In the genomic region with DNA sequence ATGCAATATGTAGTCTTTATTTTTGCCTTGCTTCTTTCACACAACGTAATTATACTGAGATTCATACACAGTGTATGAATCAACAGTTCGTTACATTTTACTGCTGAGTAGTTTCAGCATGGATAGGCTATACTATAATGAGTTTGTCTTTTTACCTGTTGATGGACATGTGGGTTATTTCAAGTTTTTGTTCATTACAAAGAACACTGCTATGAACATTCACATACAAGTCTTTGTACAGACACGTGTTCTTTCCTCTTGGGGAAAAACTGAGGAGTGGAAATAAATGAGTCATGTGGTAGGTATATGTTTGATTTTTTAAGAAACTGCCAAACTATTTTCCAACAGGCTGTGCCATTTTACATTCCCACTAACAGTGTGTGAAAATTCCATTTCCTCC, we compare ENCODE assay signal across 16 cellular contexts. TPM values are rescaled to one million over a fixed set of nuclear protein-coding genes. Genes with fewer than 3 reads are reported as not detected.
DNase-seq lines count a peak whose midpoint lies in the region; ATAC-seq, FAIRE-seq and TF ChIP-seq lines count a peak whose summit lies in the region.
"Had no signal": no experiment of that assay in that cellular context is flagged by ENCODE, and none has a peak within 500 bp of the region (broad histone marks: within the 10 kb centered on the region; RNA-seq: fewer than 3 reads in every experiment).

No MANE protein-coding gene starts in this region.

- H3K27me3 Mint-ChIP-seq in activated CD4-positive, alpha-beta T cell treated with anti-CD3 and anti-CD28 coated beads for 36 hours = peaks cover 5% of the 10 kb centered on the region
- H3K27me3 Mint-ChIP-seq in activated CD4-positive, alpha-beta T cell treated with anti-CD3 and anti-CD28 coated beads, Interleukin-2, amount 10 ng/mL, durations not matched to agents 7 days and 5 days = peaks cover 5% of the 10 kb centered on the region
- H3K27me3 Mint-ChIP-seq in activated CD4-positive, alpha-beta memory T cell treated with anti-CD3 and anti-CD28 coated beads for 36 hours = peaks cover 3% of the 10 kb centered on the region

- no peak for TF ChIP-seq CTCF in choroid plexus epithelial cell (conservative IDR thresholded peaks at IDR 0.05; ENCODE audit: low read depth, low read length)
- no peak for TF ChIP-seq CTCF in fibroblast of the aortic adventitia (IDR thresholded peaks at IDR 0.05; ENCODE audit: insufficient read depth, low read length)

- H3K9me3 Mint-ChIP-seq in activated CD4-positive, alpha-beta T cell treated with anti-CD3 and anti-CD28 coated beads for 36 hours (ENCODE audit: low read depth) = no peaks in the 10 kb centered on the region
- H3K9me3 Mint-ChIP-seq in activated CD4-positive, alpha-beta T cell treated with anti-CD3 and anti-CD28 coated beads, Interleukin-2, amount 10 ng/mL, durations not matched to agents 7 days and 5 days = no peaks in the 10 kb centered on the region
- H3K9me3 Mint-ChIP-seq in activated CD4-positive, alpha-beta memory T cell treated with anti-CD3 and anti-CD28 coated beads for 36 hours = no peaks in the 10 kb centered on the region
- H3K9me3 Mint-ChIP-seq: CD8-positive, alpha-beta memory T cell; GM23338; H9; HFFc6; IgD-negative memory B cell had no signal

- no peak overlapping the region for H3K27ac Mint-ChIP-seq in activated CD4-positive, alpha-beta T cell treated with anti-CD3 and anti-CD28 coated beads for 36 hours
- H3K27ac Mint-ChIP-seq in activated CD4-positive, alpha-beta T cell treated with anti-CD3 and anti-CD28 coated beads, Interleukin-2, amount 10 ng/mL, durations not matched to agents 7 days and 5 days = no peak overlapping the region
- no peak overlapping the region for H3K27ac Mint-ChIP-seq in activated CD4-positive, alpha-beta memory T cell treated with anti-CD3 and anti-CD28 coated beads for 36 hours
- H3K27ac Mint-ChIP-seq: CD8-positive, alpha-beta memory T cell; GM23338; H9; HFFc6; IgD-negative memory B cell had no signal

- ATAC-seq in activated CD4-positive, alpha-beta T cell treated with anti-CD3 and anti-CD28 coated beads for 36 hours = peak; percentile 39
- ATAC-seq: GM23338 had no signal

- H3K4me1 Mint-ChIP-seq in activated CD4-positive, alpha-beta T cell treated with anti-CD3 and anti-CD28 coated beads for 36 hours = peaks cover 1% of the 10 kb centered on the region
- H3K4me1 Mint-ChIP-seq in activated CD4-positive, alpha-beta T cell treated with anti-CD3 and anti-CD28 coated beads, Interleukin-2, amount 10 ng/mL, durations not matched to agents 7 days and 5 days = no peaks in the 10 kb centered on the region
- peaks cover 3% of the 10 kb centered on the region for H3K4me1 Mint-ChIP-seq in activated CD4-positive, alpha-beta memory T cell treated with anti-CD3 and anti-CD28 coated beads for 36 hours (ENCODE audit: low read depth)
- H3K4me1 Mint-ChIP-seq: CD8-positive, alpha-beta memory T cell; IgD-negative memory B cell had no signal

- no peak for DNase-seq in activated CD4-positive, alpha-beta T cell treated with anti-CD3 and anti-CD28 coated beads for 36 hours
- no peak for DNase-seq in activated CD4-positive, alpha-beta T cell treated with anti-CD3 and anti-CD28 coated beads, Interleukin-2, amount 10 ng/mL, durations not matched to agents 7 days and 5 days
- DNase-seq in choroid plexus epithelial cell (ENCODE audit: low read depth) = peak; percentile 18
- peak; percentile 31 for DNase-seq in fibroblast of the aortic adventitia (ENCODE audit: low read depth)
- no peak for DNase-seq in activated CD4-positive, alpha-beta memory T cell treated with anti-CD3 and anti-CD28 coated beads for 36 hours
- DNase-seq in NCI-H1436 treated with DMSO at 0.1 percent for 48 hours (lab: John Stamatoyannopoulos, UW) = no peak
- DNase-seq in NOMO-1 (lab: John Stamatoyannopoulos, UW; ENCODE audit: unreplicated experiment in 2 of 2) = no peak
- no peak for DNase-seq in GM19239 (ENCODE audit: insufficient read length, low spot score)
- DNase-seq: Caco-2; CD8-positive, alpha-beta memory T cell; DND-41; GF-D8; H9; HFFc6 had no signal

- CTCF ChIA-PET in activated CD4-positive, alpha-beta T cell treated with anti-CD3 and anti-CD28 coated beads for 36 hours (lab: Charles Lee) = no interaction called here
- CTCF ChIA-PET in activated CD4-positive, alpha-beta T cell treated with anti-CD3 and anti-CD28 coated beads, Interleukin-2, amount 10 ng/mL, durations not matched to agents 7 days and 5 days (lab: Charles Lee) = no interaction called here
- CTCF ChIA-PET in activated CD4-positive, alpha-beta memory T cell treated with anti-CD3 and anti-CD28 coated beads for 36 hours (lab: Charles Lee) = no interaction called here

- POLR2A ChIA-PET in activated CD4-positive, alpha-beta T cell treated with anti-CD3 and anti-CD28 coated beads for 36 hours (lab: Charles Lee) = no interaction called here
- POLR2A ChIA-PET in activated CD4-positive, alpha-beta T cell treated with anti-CD3 and anti-CD28 coated beads, Interleukin-2, amount 10 ng/mL, durations not matched to agents 7 days and 5 days (lab: Charles Lee) = no interaction called here
- POLR2A ChIA-PET in activated CD4-positive, alpha-beta memory T cell treated with anti-CD3 and anti-CD28 coated beads for 36 hours (lab: Charles Lee) = no interaction called here

- FAIRE-seq in GM19239 (lab: Jason Lieb, UNC) = no peak

- intact Hi-C loops in activated CD4-positive, alpha-beta T cell treated with anti-CD3 and anti-CD28 coated beads for 36 hours (cut with DNase I, micrococcal nuclease) = no loop called here
- intact Hi-C loops in activated CD4-positive, alpha-beta memory T cell treated with anti-CD3 and anti-CD28 coated beads for 36 hours (cut with micrococcal nuclease) = no loop called here

- H3K4me3 Mint-ChIP-seq in activated CD4-positive, alpha-beta T cell treated with anti-CD3 and anti-CD28 coated beads for 36 hours = no peak overlapping the region
- H3K4me3 Mint-ChIP-seq in activated CD4-positive, alpha-beta T cell treated with anti-CD3 and anti-CD28 coated beads, Interleukin-2, amount 10 ng/mL, durations not matched to agents 7 days and 5 days = no peak overlapping the region
- no peak overlapping the region for H3K4me3 Mint-ChIP-seq in activated CD4-positive, alpha-beta memory T cell treated with anti-CD3 and anti-CD28 coated beads for 36 hours
- H3K4me3 Mint-ChIP-seq: CD8-positive, alpha-beta memory T cell; GM23338; H9; HFFc6; IgD-negative memory B cell had no signal

- H3K4me3 ChIP-seq in choroid plexus epithelial cell (ENCODE audit: low read depth, low read length) = no peak overlapping the region
- H3K4me3 ChIP-seq in fibroblast of the aortic adventitia (ENCODE audit: low read depth, low read length) = no peak overlapping the region
- H3K4me3 ChIP-seq: GM23338 had no signal

- no peaks in the 10 kb centered on the region for H3K36me3 Mint-ChIP-seq in activated CD4-positive, alpha-beta T cell treated with anti-CD3 and anti-CD28 coated beads for 36 hours (ENCODE audit: low read depth)
- H3K36me3 Mint-ChIP-seq in activated CD4-positive, alpha-beta T cell treated with anti-CD3 and anti-CD28 coated beads, Interleukin-2, amount 10 ng/mL, durations not matched to agents 7 days and 5 days (ENCODE audit: low read depth) = no peaks in the 10 kb centered on the region
- H3K36me3 Mint-ChIP-seq in activated CD4-positive, alpha-beta memory T cell treated with anti-CD3 and anti-CD28 coated beads for 36 hours = no peaks in the 10 kb centered on the region
- H3K36me3 Mint-ChIP-seq: CD8-positive, alpha-beta memory T cell; IgD-negative memory B cell had no signal

RNA-seq across cellular contexts. Expression of a gene that starts 35.1 kb away (rescaled TPM):
- total RNA-seq in activated CD4-positive, alpha-beta T cell treated with anti-CD3 and anti-CD28 coated beads for 36 hours = under 1 TPM; 0.28 to 0.48 TPM
- under 1 TPM; 0.07 to 0.19 TPM for total RNA-seq in activated CD4-positive, alpha-beta T cell treated with anti-CD3 and anti-CD28 coated beads, Interleukin-2, amount 10 ng/mL, durations not matched to agents 7 days and 5 days
- 7.4 and 16.4 TPM in 2 replicates for total RNA-seq in fibroblast of the aortic adventitia (ENCODE audit: low replicate concordance)
- under 1 TPM; 0.44 to 0.45 TPM for total RNA-seq in activated CD4-positive, alpha-beta memory T cell treated with anti-CD3 and anti-CD28 coated beads for 36 hours

Comparison
In these comparisons a context has a peak if more than half of its experiments do, and no peak if none do; other contexts are left out.
1. DNase-seq: peak in choroid plexus epithelial cell (single experiment) and fibroblast of the aortic adventitia (single experiment); none in activated CD4-positive, alpha-beta T cell treated with anti-CD3 and anti-CD28 coated beads for 36 hours (single experiment), activated CD4-positive, alpha-beta T cell treated with anti-CD3 and anti-CD28 coated beads, Interleukin-2, amount 10 ng/mL, durations not matched to agents 7 days and 5 days (single experiment), activated CD4-positive, alpha-beta memory T cell treated with anti-CD3 and anti-CD28 coated beads for 36 hours (single experiment), NCI-H1436 treated with DMSO at 0.1 percent for 48 hours (single experiment), NOMO-1 (0 of 2) and GM19239 (single experiment).